In the genomic region with DNA sequence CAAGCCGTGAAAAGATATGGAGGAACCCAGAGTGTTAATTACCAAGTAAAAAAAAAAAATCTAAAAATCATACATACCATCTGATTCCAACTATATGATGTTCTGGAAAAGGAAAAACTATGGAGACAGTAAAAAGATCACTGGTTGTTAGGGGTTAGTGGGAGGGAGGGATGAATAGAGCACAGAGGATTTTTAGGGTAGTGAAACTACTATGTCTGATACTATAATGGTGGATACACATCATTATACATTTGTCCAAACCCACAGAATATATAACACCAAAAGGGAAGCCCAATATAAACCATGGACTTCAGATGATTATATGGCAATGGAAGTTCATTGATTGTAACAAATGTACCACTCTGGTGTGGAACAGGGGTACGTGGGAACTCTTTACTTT, we compare ENCODE assay signal across 25 cellular contexts.
"Had no signal": no experiment of that assay in that cellular context is flagged by ENCODE, and none has a peak within 500 bp of the region (broad histone marks: within the 10 kb centered on the region; RNA-seq: fewer than 3 reads in every experiment).

No MANE protein-coding gene starts in this region.

- H3K9me3 Mint-ChIP-seq: T-helper 1 cell treated with Interleukin-12 subunit alpha and Interleukin-12 subunit beta and Interleukin-4 antibody, amounts not matched to agents 30 μg/mL and 1 μg/mL, for 36 hours; WTC11 had no signal

- H3K4me1 Mint-ChIP-seq: WTC11 had no signal

- H3K36me3 Mint-ChIP-seq: activated naive CD8-positive, alpha-beta T cell treated with anti-CD3 and anti-CD28 coated beads, Interleukin-2, amount 10 ng/mL, durations not matched to agents 7 days and 5 days; WTC11 had no signal

- H3K36me3 ChIP-seq: adrenal gland, SJCRH30 had no signal

- H3K4me3 Mint-ChIP-seq: activated CD8-positive, alpha-beta T cell treated with anti-CD3 and anti-CD28 coated beads, Interleukin-2, amount 10 ng/mL, durations not matched to agents 7 days and 5 days; activated naive CD8-positive, alpha-beta T cell treated with anti-CD3 and anti-CD28 coated beads, Interleukin-2, amount 10 ng/mL, durations not matched to agents 7 days and 5 days; T-helper 1 cell treated with Interleukin-12 subunit alpha and Interleukin-12 subunit beta and Interleukin-4 antibody, amounts not matched to agents 30 μg/mL and 1 μg/mL, for 36 hours; WTC11 had no signal

- H3K4me1 ChIP-seq: body of pancreas, SJCRH30 had no signal

- H3K27me3 ChIP-seq: adrenal gland, body of pancreas, SJCRH30 had no signal

- DNase-seq: activated CD4-positive, alpha-beta T cell treated with anti-CD3 and anti-CD28 coated beads for 48 hours; activated CD4-positive, alpha-beta T cell treated with anti-CD3 and anti-CD28 coated beads, Interleukin-2, amount 50 U/mL, for 4 hours; activated CD4-positive, CD25-positive, alpha-beta regulatory T cell treated with anti-CD3 and anti-CD28 coated beads, Interleukin-2, amount 50 U/mL, for 72 hours; activated CD8-positive, alpha-beta memory T cell treated with anti-CD3 and anti-CD28 coated beads, Interleukin-2, amount 50 U/mL, for 48 hours; activated CD8-positive, alpha-beta T cell treated with anti-CD3 and anti-CD28 coated beads, Interleukin-2, amount 10 ng/mL, durations not matched to agents 7 days and 5 days; activated naive CD4-positive, alpha-beta T cell treated with anti-CD3 and anti-CD28 coated beads, Interleukin-2, amount 50 U/mL, for 16 hours; activated naive CD8-positive, alpha-beta T cell treated with anti-CD3 and anti-CD28 coated beads, Interleukin-2, amount 10 ng/mL, durations not matched to agents 7 days and 5 days; activated T-cell treated with anti-CD3 and anti-CD28 coated beads, Interleukin-2, amount 50 U/mL, for 1 hour; adrenal gland; anterior cingulate cortex; body of pancreas; central memory CD4-positive, alpha-beta T cell; Karpas-422; MM.1S; NCI-H1105; NCI-H1436; NCI-H1694 treated with DMSO at 0.1 percent for 48 hours; NCI-H2029 treated with DMSO at 0.1 percent for 48 hours; NCI-H510A treated with DMSO at 0.1 percent for 48 hours; NCI-H69; NK-92 treated with Interleukin-12 subunit alpha and Interleukin-12 subunit beta, amount 100 ng/mL, for 24 hours; SJCRH30 had no signal

- H3K27ac Mint-ChIP-seq: activated CD8-positive, alpha-beta T cell treated with anti-CD3 and anti-CD28 coated beads, Interleukin-2, amount 10 ng/mL, durations not matched to agents 7 days and 5 days; activated naive CD8-positive, alpha-beta T cell treated with anti-CD3 and anti-CD28 coated beads, Interleukin-2, amount 10 ng/mL, durations not matched to agents 7 days and 5 days; T-helper 1 cell treated with Interleukin-12 subunit alpha and Interleukin-12 subunit beta and Interleukin-4 antibody, amounts not matched to agents 30 μg/mL and 1 μg/mL, for 36 hours; WTC11 had no signal

- ATAC-seq: activated CD8-positive, alpha-beta T cell treated with anti-CD3 and anti-CD28 coated beads, Interleukin-2, amount 10 ng/mL, durations not matched to agents 7 days and 5 days; body of pancreas; Right ventricle myocardium inferior; WTC11 had no signal

- H3K27ac ChIP-seq: adrenal gland, body of pancreas, SJCRH30 had no signal

- H3K9me3 ChIP-seq: adrenal gland, body of pancreas, SJCRH30 had no signal

- H3K4me3 ChIP-seq: adrenal gland, body of pancreas, SJCRH30 had no signal
